ENCODE assay signal across 2 cellular contexts in genomic region chr19:19406878-19407639, GRCh38.
A peak's percentile ranks its signal among the peaks of the same experiment; 100 is the strongest.
TF ChIP-seq lines count a peak whose summit lies in the region.

No MANE protein-coding gene starts in this region.

TF ChIP-seq in SK-N-SH treated with all-trans-retinoic acid at 6 μM for 48 hours, 23 proteins besides CTCF, POLR2A, EP300 and RAD21 (continued from another document):
- TF ChIP-seq TSHZ2 (CRISPR knock-in tag; IDR thresholded peaks at IDR 0.05) (no peak), OSR1 (CRISPR knock-in tag; IDR thresholded peaks at IDR 0.05) (no peak), ZFP30 (CRISPR knock-in tag; IDR thresholded peaks at IDR 0.05) (no peak), RARB (CRISPR knock-in tag; IDR thresholded peaks at IDR 0.05) (no peak), ARNTL (CRISPR knock-in tag; IDR thresholded peaks at IDR 0.05; ENCODE audit: borderline replicate concordance, low read depth) (no peak), ZC3H10 (CRISPR knock-in tag; IDR thresholded peaks at IDR 0.05) (no peak), ZFP3 (CRISPR knock-in tag; IDR thresholded peaks at IDR 0.05) (no peak), CSRNP3 (CRISPR knock-in tag; IDR thresholded peaks at IDR 0.05) (no peak)
- TF ChIP-seq, protein P1, sequence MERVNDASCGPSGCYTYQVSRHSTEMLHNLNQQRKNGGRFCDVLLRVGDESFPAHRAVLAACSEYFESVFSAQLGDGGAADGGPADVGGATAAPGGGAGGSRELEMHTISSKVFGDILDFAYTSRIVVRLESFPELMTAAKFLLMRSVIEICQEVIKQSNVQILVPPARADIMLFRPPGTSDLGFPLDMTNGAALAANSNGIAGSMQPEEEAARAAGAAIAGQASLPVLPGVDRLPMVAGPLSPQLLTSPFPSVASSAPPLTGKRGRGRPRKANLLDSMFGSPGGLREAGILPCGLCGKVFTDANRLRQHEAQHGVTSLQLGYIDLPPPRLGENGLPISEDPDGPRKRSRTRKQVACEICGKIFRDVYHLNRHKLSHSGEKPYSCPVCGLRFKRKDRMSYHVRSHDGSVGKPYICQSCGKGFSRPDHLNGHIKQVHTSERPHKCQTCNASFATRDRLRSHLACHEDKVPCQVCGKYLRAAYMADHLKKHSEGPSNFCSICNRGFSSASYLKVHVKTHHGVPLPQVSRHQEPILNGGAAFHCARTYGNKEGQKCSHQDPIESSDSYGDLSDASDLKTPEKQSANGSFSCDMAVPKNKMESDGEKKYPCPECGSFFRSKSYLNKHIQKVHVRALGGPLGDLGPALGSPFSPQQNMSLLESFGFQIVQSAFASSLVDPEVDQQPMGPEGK (CRISPR knock-in tag; IDR thresholded peaks at IDR 0.05; ENCODE audit: borderline replicate concordance): no peak
- TF ChIP-seq, protein P2, sequence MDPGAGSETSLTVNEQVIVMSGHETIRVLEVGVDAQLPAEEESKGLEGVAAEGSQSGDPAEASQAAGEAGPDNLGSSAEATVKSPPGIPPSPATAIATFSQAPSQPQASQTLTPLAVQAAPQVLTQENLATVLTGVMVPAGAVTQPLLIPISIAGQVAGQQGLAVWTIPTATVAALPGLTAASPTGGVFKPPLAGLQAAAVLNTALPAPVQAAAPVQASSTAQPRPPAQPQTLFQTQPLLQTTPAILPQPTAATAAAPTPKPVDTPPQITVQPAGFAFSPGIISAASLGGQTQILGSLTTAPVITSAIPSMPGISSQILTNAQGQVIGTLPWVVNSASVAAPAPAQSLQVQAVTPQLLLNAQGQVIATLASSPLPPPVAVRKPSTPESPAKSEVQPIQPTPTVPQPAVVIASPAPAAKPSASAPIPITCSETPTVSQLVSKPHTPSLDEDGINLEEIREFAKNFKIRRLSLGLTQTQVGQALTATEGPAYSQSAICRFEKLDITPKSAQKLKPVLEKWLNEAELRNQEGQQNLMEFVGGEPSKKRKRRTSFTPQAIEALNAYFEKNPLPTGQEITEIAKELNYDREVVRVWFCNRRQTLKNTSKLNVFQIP (CRISPR knock-in tag; IDR thresholded peaks at IDR 0.05; ENCODE audit: borderline replicate concordance, low read depth): no peak

TF ChIP-seq in K562, 482 proteins besides CTCF, POLR2A, EP300 and RAD21 (continued from another document and continues in another):
- TF ChIP-seq, protein P3, sequence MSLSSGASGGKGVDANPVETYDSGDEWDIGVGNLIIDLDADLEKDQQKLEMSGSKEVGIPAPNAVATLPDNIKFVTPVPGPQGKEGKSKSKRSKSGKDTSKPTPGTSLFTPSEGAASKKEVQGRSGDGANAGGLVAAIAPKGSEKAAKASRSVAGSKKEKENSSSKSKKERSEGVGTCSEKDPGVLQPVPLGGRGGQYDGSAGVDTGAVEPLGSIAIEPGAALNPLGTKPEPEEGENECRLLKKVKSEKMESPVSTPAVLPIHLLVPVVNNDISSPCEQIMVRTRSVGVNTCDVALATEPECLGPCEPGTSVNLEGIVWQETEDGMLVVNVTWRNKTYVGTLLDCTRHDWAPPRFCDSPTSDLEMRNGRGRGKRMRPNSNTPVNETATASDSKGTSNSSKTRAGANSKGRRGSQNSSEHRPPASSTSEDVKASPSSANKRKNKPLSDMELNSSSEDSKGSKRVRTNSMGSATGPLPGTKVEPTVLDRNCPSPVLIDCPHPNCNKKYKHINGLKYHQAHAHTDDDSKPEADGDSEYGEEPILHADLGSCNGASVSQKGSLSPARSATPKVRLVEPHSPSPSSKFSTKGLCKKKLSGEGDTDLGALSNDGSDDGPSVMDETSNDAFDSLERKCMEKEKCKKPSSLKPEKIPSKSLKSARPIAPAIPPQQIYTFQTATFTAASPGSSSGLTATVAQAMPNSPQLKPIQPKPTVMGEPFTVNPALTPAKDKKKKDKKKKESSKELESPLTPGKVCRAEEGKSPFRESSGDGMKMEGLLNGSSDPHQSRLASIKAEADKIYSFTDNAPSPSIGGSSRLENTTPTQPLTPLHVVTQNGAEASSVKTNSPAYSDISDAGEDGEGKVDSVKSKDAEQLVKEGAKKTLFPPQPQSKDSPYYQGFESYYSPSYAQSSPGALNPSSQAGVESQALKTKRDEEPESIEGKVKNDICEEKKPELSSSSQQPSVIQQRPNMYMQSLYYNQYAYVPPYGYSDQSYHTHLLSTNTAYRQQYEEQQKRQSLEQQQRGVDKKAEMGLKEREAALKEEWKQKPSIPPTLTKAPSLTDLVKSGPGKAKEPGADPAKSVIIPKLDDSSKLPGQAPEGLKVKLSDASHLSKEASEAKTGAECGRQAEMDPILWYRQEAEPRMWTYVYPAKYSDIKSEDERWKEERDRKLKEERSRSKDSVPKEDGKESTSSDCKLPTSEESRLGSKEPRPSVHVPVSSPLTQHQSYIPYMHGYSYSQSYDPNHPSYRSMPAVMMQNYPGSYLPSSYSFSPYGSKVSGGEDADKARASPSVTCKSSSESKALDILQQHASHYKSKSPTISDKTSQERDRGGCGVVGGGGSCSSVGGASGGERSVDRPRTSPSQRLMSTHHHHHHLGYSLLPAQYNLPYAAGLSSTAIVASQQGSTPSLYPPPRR (CRISPR knock-in tag; IDR thresholded peaks at IDR 0.05; ENCODE audit: borderline replicate concordance): no peak
- TF ChIP-seq MAX (CRISPR knock-in tag; IDR thresholded peaks at IDR 0.05) (0 out of 2 replicates have a peak, but pooled peaks have one; percentile 17), ZNF239 (CRISPR knock-in tag; IDR thresholded peaks at IDR 0.05) (peak; percentile 45; the same call in 1 of the 2 replicates), JUND (IDR thresholded peaks at IDR 0.05; ENCODE audit: borderline replicate concordance, low read depth, low read length) (0 out of 2 replicates have a peak, but pooled peaks have one; percentile 14), JUND (tag; IDR thresholded peaks at IDR 0.05; ENCODE audit: borderline replicate concordance, low read depth, low read length) (no peak), ZC3H4 (CRISPR knock-in tag; IDR thresholded peaks at IDR 0.05; ENCODE audit: borderline replicate concordance) (peak; percentile 69; the same call in 1 of the 2 replicates), NONO (IDR thresholded peaks at IDR 0.05; ENCODE audit: low read depth in 2 of 2, low read length in 1 of 2) (0 out of 4 replicates have a peak, but pooled peaks of 1 of the 2 experiments have one; percentile 36), ZKSCAN1 (IDR thresholded peaks at IDR 0.05; ENCODE audit: low read depth, low read length) (peak; percentile 99), SUPT5H (IDR thresholded peaks at IDR 0.05) (no peak), ZNF592 (IDR thresholded peaks at IDR 0.05) (0 out of 2 replicates have a peak, but pooled peaks have one; percentile 25), DPF2 (IDR thresholded peaks at IDR 0.05) (0 out of 2 replicates have a peak, but pooled peaks have one; percentile 34), DEAF1 (CRISPR knock-in tag; IDR thresholded peaks at IDR 0.05) (0 out of 2 replicates have a peak, but pooled peaks have one; percentile 17), MAFG (tag; conservative IDR thresholded peaks at IDR 0.05) (no peak)
- TF ChIP-seq, protein P4, sequence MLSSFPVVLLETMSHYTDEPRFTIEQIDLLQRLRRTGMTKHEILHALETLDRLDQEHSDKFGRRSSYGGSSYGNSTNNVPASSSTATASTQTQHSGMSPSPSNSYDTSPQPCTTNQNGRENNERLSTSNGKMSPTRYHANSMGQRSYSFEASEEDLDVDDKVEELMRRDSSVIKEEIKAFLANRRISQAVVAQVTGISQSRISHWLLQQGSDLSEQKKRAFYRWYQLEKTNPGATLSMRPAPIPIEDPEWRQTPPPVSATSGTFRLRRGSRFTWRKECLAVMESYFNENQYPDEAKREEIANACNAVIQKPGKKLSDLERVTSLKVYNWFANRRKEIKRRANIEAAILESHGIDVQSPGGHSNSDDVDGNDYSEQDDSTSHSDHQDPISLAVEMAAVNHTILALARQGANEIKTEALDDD (IDR thresholded peaks at IDR 0.05): peak; percentile 83
- TF ChIP-seq, protein P5, sequence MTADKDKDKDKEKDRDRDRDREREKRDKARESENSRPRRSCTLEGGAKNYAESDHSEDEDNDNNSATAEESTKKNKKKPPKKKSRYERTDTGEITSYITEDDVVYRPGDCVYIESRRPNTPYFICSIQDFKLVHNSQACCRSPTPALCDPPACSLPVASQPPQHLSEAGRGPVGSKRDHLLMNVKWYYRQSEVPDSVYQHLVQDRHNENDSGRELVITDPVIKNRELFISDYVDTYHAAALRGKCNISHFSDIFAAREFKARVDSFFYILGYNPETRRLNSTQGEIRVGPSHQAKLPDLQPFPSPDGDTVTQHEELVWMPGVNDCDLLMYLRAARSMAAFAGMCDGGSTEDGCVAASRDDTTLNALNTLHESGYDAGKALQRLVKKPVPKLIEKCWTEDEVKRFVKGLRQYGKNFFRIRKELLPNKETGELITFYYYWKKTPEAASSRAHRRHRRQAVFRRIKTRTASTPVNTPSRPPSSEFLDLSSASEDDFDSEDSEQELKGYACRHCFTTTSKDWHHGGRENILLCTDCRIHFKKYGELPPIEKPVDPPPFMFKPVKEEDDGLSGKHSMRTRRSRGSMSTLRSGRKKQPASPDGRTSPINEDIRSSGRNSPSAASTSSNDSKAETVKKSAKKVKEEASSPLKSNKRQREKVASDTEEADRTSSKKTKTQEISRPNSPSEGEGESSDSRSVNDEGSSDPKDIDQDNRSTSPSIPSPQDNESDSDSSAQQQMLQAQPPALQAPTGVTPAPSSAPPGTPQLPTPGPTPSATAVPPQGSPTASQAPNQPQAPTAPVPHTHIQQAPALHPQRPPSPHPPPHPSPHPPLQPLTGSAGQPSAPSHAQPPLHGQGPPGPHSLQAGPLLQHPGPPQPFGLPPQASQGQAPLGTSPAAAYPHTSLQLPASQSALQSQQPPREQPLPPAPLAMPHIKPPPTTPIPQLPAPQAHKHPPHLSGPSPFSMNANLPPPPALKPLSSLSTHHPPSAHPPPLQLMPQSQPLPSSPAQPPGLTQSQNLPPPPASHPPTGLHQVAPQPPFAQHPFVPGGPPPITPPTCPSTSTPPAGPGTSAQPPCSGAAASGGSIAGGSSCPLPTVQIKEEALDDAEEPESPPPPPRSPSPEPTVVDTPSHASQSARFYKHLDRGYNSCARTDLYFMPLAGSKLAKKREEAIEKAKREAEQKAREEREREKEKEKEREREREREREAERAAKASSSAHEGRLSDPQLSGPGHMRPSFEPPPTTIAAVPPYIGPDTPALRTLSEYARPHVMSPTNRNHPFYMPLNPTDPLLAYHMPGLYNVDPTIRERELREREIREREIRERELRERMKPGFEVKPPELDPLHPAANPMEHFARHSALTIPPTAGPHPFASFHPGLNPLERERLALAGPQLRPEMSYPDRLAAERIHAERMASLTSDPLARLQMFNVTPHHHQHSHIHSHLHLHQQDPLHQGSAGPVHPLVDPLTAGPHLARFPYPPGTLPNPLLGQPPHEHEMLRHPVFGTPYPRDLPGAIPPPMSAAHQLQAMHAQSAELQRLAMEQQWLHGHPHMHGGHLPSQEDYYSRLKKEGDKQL (CRISPR knock-in tag; IDR thresholded peaks at IDR 0.05; ENCODE audit: borderline replicate concordance): 0 out of 2 replicates have a peak, but pooled peaks have one; percentile 39
- TF ChIP-seq, protein P6, sequence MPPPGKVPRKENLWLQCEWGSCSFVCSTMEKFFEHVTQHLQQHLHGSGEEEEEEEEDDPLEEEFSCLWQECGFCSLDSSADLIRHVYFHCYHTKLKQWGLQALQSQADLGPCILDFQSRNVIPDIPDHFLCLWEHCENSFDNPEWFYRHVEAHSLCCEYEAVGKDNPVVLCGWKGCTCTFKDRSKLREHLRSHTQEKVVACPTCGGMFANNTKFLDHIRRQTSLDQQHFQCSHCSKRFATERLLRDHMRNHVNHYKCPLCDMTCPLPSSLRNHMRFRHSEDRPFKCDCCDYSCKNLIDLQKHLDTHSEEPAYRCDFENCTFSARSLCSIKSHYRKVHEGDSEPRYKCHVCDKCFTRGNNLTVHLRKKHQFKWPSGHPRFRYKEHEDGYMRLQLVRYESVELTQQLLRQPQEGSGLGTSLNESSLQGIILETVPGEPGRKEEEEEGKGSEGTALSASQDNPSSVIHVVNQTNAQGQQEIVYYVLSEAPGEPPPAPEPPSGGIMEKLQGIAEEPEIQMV (tag; conservative IDR thresholded peaks at IDR 0.05; ENCODE audit: low read depth): 0 out of 2 replicates have a peak, but pooled peaks have one; percentile 21
